ENCODE assay signal across 8 cellular contexts in genomic region chr9:122263699-122264349, GRCh38. TPM values are rescaled to one million over a fixed set of nuclear protein-coding genes. Genes with fewer than 3 reads are reported as not detected.
DNase-seq lines count a peak whose midpoint lies in the region; ATAC-seq, FAIRE-seq and TF ChIP-seq lines count a peak whose summit lies in the region.

No MANE protein-coding gene starts in this region.

- ATAC-seq in HG02798 (IDR thresholded peaks at IDR 0.05; ENCODE audit: poor library complexity, unreplicated experiment), result no peak

- peak overlapping the region; percentile 84 for H3K27ac ChIP-seq in SJCRH30
- H3K27ac ChIP-seq in esophagus muscularis mucosa (replicated peaks in 1 of 4), result peak overlapping the region; percentile 89 to 92 (median 90)
- H3K27ac ChIP-seq in ovary, result peak overlapping the region in 1 of 2 donors; percentile 78

- FAIRE-seq in GM19239 (lab: Jason Lieb, UNC), result peak; percentile 31
- FAIRE-seq in GM12892 (lab: Jason Lieb, UNC), result no peak

- H3K27me3 ChIP-seq in SJCRH30 (no peaks in the 10 kb centered on the region), esophagus muscularis mucosa (no peaks in the 10 kb centered on the region), ovary (no peaks in the 10 kb centered on the region)

- no peak for TF ChIP-seq EP300 in esophagus muscularis mucosa (IDR thresholded peaks at IDR 0.05)
- TF ChIP-seq EP300 in ovary (IDR thresholded peaks at IDR 0.05), result no peak

- peaks cover 7% of the 10 kb centered on the region for H3K4me1 ChIP-seq in SJCRH30
- peaks cover 46 to 61% (median 51%) of the 10 kb centered on the region in 4 donors for H3K4me1 ChIP-seq in esophagus muscularis mucosa
- H3K4me1 ChIP-seq in ovary (ENCODE audit: insufficient read depth), result peaks cover 12% of the 10 kb centered on the region

- intact Hi-C loops in esophagus muscularis mucosa (cut with DNase I) (loop anchor here (5.0 to 10.0 kb wide), 3 partner anchors 83 to 561 kb away; partner anchors contain the start of genes PDCL and TTLL11), ovary (cut with DNase I) (loop anchor here in 1 of 4 donors (10.0 kb wide), 1 partner anchor 169 kb away; the partner anchor contains the start of gene TTLL11)

- TF ChIP-seq POLR2A in esophagus muscularis mucosa (IDR thresholded peaks at IDR 0.05; ENCODE audit: low read depth) (no peak), ovary (IDR thresholded peaks at IDR 0.05) (no peak), GM12892 (IDR thresholded peaks at IDR 0.05; ENCODE audit: low read depth, low read length) (no peak)

- no peak for DNase-seq in GM19239 (ENCODE audit: insufficient read length, low spot score)
- no peak for DNase-seq in SJCRH30
- DNase-seq in esophagus muscularis mucosa (ENCODE audit: extremely low spot score), result no peak
- no peak for DNase-seq in ovary
- no peak for DNase-seq in NCI-H1436 (lab: John Stamatoyannopoulos, UW)
- no peak for DNase-seq in NK-92 (lab: John Stamatoyannopoulos, UW; ENCODE audit: unreplicated experiment)
- DNase-seq in GM12892 (ENCODE audit: insufficient read length), result no peak

- H3K9me3 ChIP-seq in SJCRH30 (replicated peaks) (no peaks in the 10 kb centered on the region), esophagus muscularis mucosa (no peaks in the 10 kb centered on the region), ovary (no peaks in the 10 kb centered on the region)

- H3K4me3 ChIP-seq in SJCRH30 (peak overlapping the region; percentile 80), esophagus muscularis mucosa (peak overlapping the region; percentile 68 to 87 (median 72)), ovary (peak overlapping the region; percentile 85)

- TF ChIP-seq CTCF in esophagus muscularis mucosa (IDR thresholded peaks at IDR 0.05), result no peak
- TF ChIP-seq CTCF in ovary (IDR thresholded peaks at IDR 0.05), result no peak

- H3K36me3 ChIP-seq in SJCRH30 (0 out of 2 replicates have a peak, but pooled peaks cover 5% of the 10 kb centered on the region), esophagus muscularis mucosa (peaks cover 7 to 28% (median 21%) of the 10 kb centered on the region in 4 donors), ovary (no peaks in the 10 kb centered on the region)

- 14% methylated on average over 13 of the region's 13 CpGs for WGBS in esophagus muscularis mucosa
- WGBS in ovary, 3 donors, result 10 to 14% (median 12%) methylated on average over 13 of the region's 13 CpGs

RNA-seq across cellular contexts. Expression of gene RBM18, which starts 0.8 kb away (rescaled TPM):
- total RNA-seq in SJCRH30 (2014; rRNA removed; shearing (Covaris generic)), result 23.9 and 29.4 TPM in 2 replicates
- total RNA-seq in esophagus muscularis mucosa, result 10 to 100 TPM; 10.1 to 14.6 (median 13.3) TPM
- 10 to 100 TPM in 6 of 7 donors, 1 to 10 TPM in 1; 8.3 to 23.7 (median 17.0) TPM for total RNA-seq in ovary
- 10 to 100 TPM in 1 of 2 donors, 1 to 10 TPM in 1; 9.5 to 25.0 TPM for polyA plus RNA-seq in ovary
- 11.8 TPM for polyA plus RNA-seq in GM12892 (2012; ENCODE audit: missing spikeins)

RNA-seq across cellular contexts. Expression of gene MRRF, which starts 0.9 kb away (rescaled TPM):
- total RNA-seq in SJCRH30 (2014; rRNA removed; shearing (Covaris generic)), result 68.0 and 72.0 TPM in 2 replicates
- total RNA-seq in esophagus muscularis mucosa, result 10 to 100 TPM; 20.5 to 29.2 (median 28.5) TPM
- 10 to 100 TPM; 17.9 to 28.5 (median 22.2) TPM for total RNA-seq in ovary
- 10 to 100 TPM; 15.6 to 29.8 TPM for polyA plus RNA-seq in ovary
- 53.1 TPM for polyA plus RNA-seq in GM12892 (2012; ENCODE audit: missing spikeins)

RNA-seq across cellular contexts. Expression of gene LHX6, which starts 35.1 kb away (rescaled TPM):
- 6.1 and 6.3 TPM in 2 replicates for total RNA-seq in SJCRH30 (2014; rRNA removed; shearing (Covaris generic))
- total RNA-seq in esophagus muscularis mucosa (10 to 100 TPM in 2 of 4 donors, 1 to 10 TPM in 2; 2.1 to 16.8 (median 7.1) TPM), ovary (1 to 10 TPM in 6 of 7 donors, under 1 TPM in 1; 0.46 to 8.8 (median 2.1) TPM)
- polyA plus RNA-seq in ovary, result 1 to 10 TPM; 5.0 to 6.6 TPM
- not detected for polyA plus RNA-seq in GM12892 (2012; ENCODE audit: missing spikeins)
